Comparison of ENCODE assay signal across 9 cellular contexts in the genomic region with DNA sequence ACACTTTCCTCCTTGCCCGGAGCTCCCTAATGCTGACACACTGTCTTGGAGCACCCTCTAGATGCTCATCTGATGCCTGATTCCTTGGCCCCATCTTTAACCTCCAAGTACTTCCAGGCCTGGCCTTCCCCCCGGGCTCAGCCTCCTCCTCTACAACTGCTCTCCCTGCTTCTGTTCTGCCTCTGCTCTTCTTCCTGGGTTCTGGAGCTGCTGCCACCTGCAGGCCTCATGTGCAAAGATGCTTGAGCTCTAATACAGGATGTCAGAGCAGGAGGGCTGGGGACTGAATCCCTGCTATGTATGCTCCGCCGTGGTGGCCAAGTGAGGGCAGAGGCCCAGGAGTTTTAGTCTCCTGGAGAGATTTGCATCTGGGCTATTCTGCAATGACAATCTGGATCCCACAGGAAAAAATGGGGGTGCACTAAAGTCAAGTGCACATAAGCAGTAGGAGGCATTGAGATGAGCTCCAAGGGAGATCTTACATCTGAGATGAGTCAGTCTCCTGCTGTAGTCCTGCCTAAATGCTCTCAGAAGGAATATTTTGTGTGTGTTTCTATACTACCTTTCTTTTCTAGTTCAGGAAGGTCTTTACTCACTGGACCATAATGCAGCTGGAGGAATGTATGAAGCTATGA.
DNase-seq lines count a peak whose midpoint lies in the region; ATAC-seq and TF ChIP-seq lines count a peak whose summit lies in the region.
"Had no signal": no experiment of that assay in that cellular context is flagged by ENCODE, and none has a peak within 500 bp of the region (broad histone marks: within the 10 kb centered on the region; RNA-seq: fewer than 3 reads in every experiment).

No MANE protein-coding gene starts in this region.

- peak; percentile 62 to 76 for DNase-seq in cardiac muscle cell (ENCODE audit: low read depth in 1 of 2, low spot score in 1 of 2)
- no peak for DNase-seq in Right ventricle myocardium inferior (ENCODE audit: missing footprints)
- peak; percentile 73 for DNase-seq in MG63
- DNase-seq in central memory CD4-positive, alpha-beta T cell, result peak; percentile 31
- peak in 1 of 2 donors; percentile 56 for DNase-seq in left lung
- DNase-seq in stomach, result peak; percentile 69
- no peak for DNase-seq in globus pallidus (ENCODE audit: low spot score)

- no peaks in the 10 kb centered on the region for H3K4me1 ChIP-seq in cardiac muscle cell (ENCODE audit: low read depth)
- H3K4me1 ChIP-seq in left lung, result peaks cover 4 to 16% of the 10 kb centered on the region in 2 donors
- peaks cover 0 to 25% (median 5%) of the 10 kb centered on the region in 4 donors for H3K4me1 ChIP-seq in stomach

- H3K4me3 ChIP-seq in cardiac muscle cell (no peak overlapping the region), MG63 (no peak overlapping the region), SU-DHL-6 (ENCODE audit: insufficient read depth, low read length, poor library complexity, severe bottlenecking) (no peak overlapping the region), left lung (no peak overlapping the region), stomach (no peak overlapping the region)

- H2AFZ ChIP-seq in SU-DHL-6 (ENCODE audit: low read depth, low read length, severe bottlenecking), result no peak overlapping the region

- ATAC-seq in Right ventricle myocardium inferior (no peak), left lung (peak; percentile 81)

- TF ChIP-seq POLR2A in stomach (IDR thresholded peaks at IDR 0.05), result no peak

- H3K4me2 ChIP-seq in SU-DHL-6 (ENCODE audit: low read depth, low read length, poor library complexity, severe bottlenecking), result no peak overlapping the region

- H3K27ac ChIP-seq in cardiac muscle cell (no peak overlapping the region), SU-DHL-6 (ENCODE audit: low read depth, low read length) (no peak overlapping the region), left lung (no peak overlapping the region), stomach (no peak overlapping the region)
- H3K27ac ChIP-seq: epithelial cell of prostate had no signal

- peak; percentile 82 for TF ChIP-seq CTCF in cardiac muscle cell (IDR thresholded peaks at IDR 0.05; ENCODE audit: low read depth, low read length)
- peak; percentile 85 for TF ChIP-seq CTCF in SU-DHL-6 (IDR thresholded peaks at IDR 0.05; ENCODE audit: insufficient read depth, low read length, poor library complexity, severe bottlenecking)
- TF ChIP-seq CTCF in left lung (IDR thresholded peaks at IDR 0.05), result peak; percentile 44 to 59
- TF ChIP-seq CTCF in stomach (IDR thresholded peaks at IDR 0.05), result peak in 5 of 7 experiments; percentile 36 to 56 (median 53)

- H3K27me3 ChIP-seq in cardiac muscle cell, result peaks cover 14% of the 10 kb centered on the region
- H3K27me3 ChIP-seq in MG63, result no peaks in the 10 kb centered on the region
- no peaks in the 10 kb centered on the region for H3K27me3 ChIP-seq in SU-DHL-6 (ENCODE audit: low read length)
- peaks cover 0 to 14% of the 10 kb centered on the region in 2 donors for H3K27me3 ChIP-seq in left lung
- no peaks in the 10 kb centered on the region for H3K27me3 ChIP-seq in stomach

- no peaks in the 10 kb centered on the region for H3K79me2 ChIP-seq in SU-DHL-6 (ENCODE audit: insufficient read depth, low read length)

- no peaks in the 10 kb centered on the region for H3K9me3 ChIP-seq in cardiac muscle cell (ENCODE audit: low read depth)
- H3K9me3 ChIP-seq in MG63, result no peaks in the 10 kb centered on the region
- no peaks in the 10 kb centered on the region for H3K9me3 ChIP-seq in SU-DHL-6 (ENCODE audit: insufficient read depth, low read length)
- no peaks in the 10 kb centered on the region for H3K9me3 ChIP-seq in left lung
- H3K9me3 ChIP-seq in stomach, result no peaks in the 10 kb centered on the region

- intact Hi-C loops in Right ventricle myocardium inferior (cut with DNase I), result loop anchor here (5.0 kb wide), 2 partner anchors 890 to 990 kb away; no protein-coding TSS in a partner anchor
- intact Hi-C loops in left lung (cut with DNase I), result no loop called here
- intact Hi-C loops in stomach (cut with DNase I; ENCODE audit: low total_unique reads), result no loop called here

- no peaks in the 10 kb centered on the region for H3K9me2 ChIP-seq in SU-DHL-6 (replicated peaks; ENCODE audit: insufficient read depth, low read length)

- no peaks in the 10 kb centered on the region for H4K20me1 ChIP-seq in SU-DHL-6 (ENCODE audit: low read depth, low read length)

- no peak for TF ChIP-seq EP300 in stomach (IDR thresholded peaks at IDR 0.05)

- H3F3A ChIP-seq in SU-DHL-6 (ENCODE audit: insufficient read depth), result no peaks in the 10 kb centered on the region

- no peaks in the 10 kb centered on the region for H3K36me3 ChIP-seq in cardiac muscle cell
- H3K36me3 ChIP-seq in MG63, result no peaks in the 10 kb centered on the region
- no peaks in the 10 kb centered on the region for H3K36me3 ChIP-seq in SU-DHL-6 (ENCODE audit: low read length)
- H3K36me3 ChIP-seq in left lung, result no peaks in the 10 kb centered on the region
- no peaks in the 10 kb centered on the region for H3K36me3 ChIP-seq in stomach

- no peak overlapping the region for H3K9ac ChIP-seq in SU-DHL-6 (ENCODE audit: low read length)

- 32 to 39% (median 36%) methylated on average over 4 of the region's 4 CpGs for WGBS in stomach, 5 donors

Comparison
In these comparisons a context has a peak if more than half of its experiments do, and no peak if none do; other contexts are left out.
1. DNase-seq: peak in cardiac muscle cell (2 of 2), MG63 (single experiment), central memory CD4-positive, alpha-beta T cell (single experiment) and stomach (single experiment); none in Right ventricle myocardium inferior (single experiment) and globus pallidus (single experiment).
2. Peak in every context shown above with its lines, with median percentiles within 50 percentile points of each other: CTCF ChIP-seq.